Comparison of ENCODE assay signal across 8 cellular contexts in the genomic region with DNA sequence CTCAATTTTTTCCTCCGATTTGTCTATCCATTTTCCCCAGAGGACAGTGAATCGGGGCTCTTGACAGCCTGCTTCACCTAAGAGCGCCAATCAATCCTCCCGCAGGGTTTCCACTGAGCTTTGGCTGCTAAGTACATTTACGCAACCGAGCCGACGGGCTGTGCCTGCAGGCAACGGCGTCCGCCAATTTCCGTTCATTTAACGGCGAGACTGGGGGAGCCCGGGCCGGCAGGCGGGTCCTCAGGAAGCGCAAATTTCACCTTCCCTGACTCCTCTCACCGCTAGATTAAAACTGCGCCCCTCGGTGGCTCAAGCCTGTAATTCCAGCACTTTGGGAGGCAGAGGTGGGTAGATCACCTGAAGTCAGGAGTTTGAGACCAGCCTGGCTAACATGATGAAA. TPM values are rescaled to one million over a fixed set of nuclear protein-coding genes. Genes with fewer than 3 reads are reported as not detected.
A peak's percentile ranks its signal among the peaks of the same experiment; 100 is the strongest.
DNase-seq lines count a peak whose midpoint lies in the region; ATAC-seq and TF ChIP-seq lines count a peak whose summit lies in the region.

No MANE protein-coding gene starts in this region.

- no peak overlapping the region for H3K23ac ChIP-seq in mesenchymal stem cell (ENCODE audit: low read length in 2 of 2)

- H2BK120ac ChIP-seq in mesenchymal stem cell (ENCODE audit: low read depth, low read length) = no peak overlapping the region

- H3K4me3 ChIP-seq in BE2C (ENCODE audit: low read depth, low read length) (peak overlapping the region; percentile 33; the same call in 1 of the 2 replicates), mesenchymal stem cell (ENCODE audit: insufficient read depth in 1 of 2, low read depth in 1 of 2, low read length in 2 of 2) (peak overlapping the region in 1 of 2 experiments; percentile 44), stomach (no peak overlapping the region)

- H3K36me3 Mint-ChIP-seq in activated naive CD4-positive, alpha-beta T cell treated with anti-CD3 and anti-CD28 coated beads, Interleukin-2, amount 50 U/mL, for 72 hours = no peaks in the 10 kb centered on the region

- H3K4me1 ChIP-seq in BE2C (peaks cover 5% of the 10 kb centered on the region; the same call in 1 of the 2 replicates), mesenchymal stem cell (ENCODE audit: control insufficient read depth, insufficient read depth, low read depth, low read length) (peaks cover 37% of the 10 kb centered on the region), stomach (peaks cover 11 to 59% (median 41%) of the 10 kb centered on the region in 4 donors)

- no peak for TF ChIP-seq EP300 in stomach (IDR thresholded peaks at IDR 0.05)

- under 1% methylated on average over 14 of the region's 21 CpGs for WGBS in mesenchymal stem cell
- 15 to 36% (median 20%) methylated on average over 15 to 21 of the region's 21 CpGs for WGBS in stomach, 5 donors

- no peak overlapping the region for H3K9ac ChIP-seq in mesenchymal stem cell (ENCODE audit: low read length)

- no peak overlapping the region for H2BK12ac ChIP-seq in mesenchymal stem cell (ENCODE audit: low read length in 2 of 2)

- no peak overlapping the region for H2BK15ac ChIP-seq in mesenchymal stem cell (ENCODE audit: low read depth, poor library complexity, severe bottlenecking)

- no peak overlapping the region for H3K14ac ChIP-seq in mesenchymal stem cell (ENCODE audit: low read length in 2 of 2)

- no peaks in the 10 kb centered on the region for H3K9me3 Mint-ChIP-seq in activated naive CD4-positive, alpha-beta T cell treated with anti-CD3 and anti-CD28 coated beads, Interleukin-2, amount 50 U/mL, for 72 hours

- peak overlapping the region; percentile 40 to 48 for H3K18ac ChIP-seq in mesenchymal stem cell (ENCODE audit: low read depth in 1 of 2, low read length in 2 of 2)

- H3K4ac ChIP-seq in mesenchymal stem cell (ENCODE audit: low read depth in 1 of 2, low read length in 2 of 2) = no peak overlapping the region

- no peak overlapping the region for H2AFZ ChIP-seq in mesenchymal stem cell (ENCODE audit: low read depth, low read length)

- DNase-seq in BE2C (peak; percentile 45), HuH-7 (ENCODE audit: low spot score) (peak; percentile 42), cerebellar cortex (ENCODE audit: low spot score) (peak; percentile 65), mesenchymal stem cell (peak; percentile 85), OCI-M1 (lab: John Stamatoyannopoulos, UW) (no peak), DMS53 (lab: John Stamatoyannopoulos, UW) (no peak), stomach (no peak)
- DNase-seq in activated naive CD4-positive, alpha-beta T cell treated with anti-CD3 and anti-CD28 coated beads, Interleukin-2, amount 50 U/mL, for 72 hours (ENCODE audit: low spot score in 2 of 2) = no peak

- H4K91ac ChIP-seq in mesenchymal stem cell (ENCODE audit: low read length) = no peak overlapping the region

- no peak for TF ChIP-seq POLR2A in stomach (IDR thresholded peaks at IDR 0.05)

- H3K27ac ChIP-seq in mesenchymal stem cell (ENCODE audit: low read length, poor library complexity, severe bottlenecking) (peak overlapping the region; percentile 84), stomach (no peak overlapping the region)

- H4K8ac ChIP-seq in mesenchymal stem cell (ENCODE audit: low read length) = peak overlapping the region; percentile 19

- no peak overlapping the region for H3K27ac Mint-ChIP-seq in activated naive CD4-positive, alpha-beta T cell treated with anti-CD3 and anti-CD28 coated beads, Interleukin-2, amount 50 U/mL, for 72 hours

- H3K36me3 ChIP-seq in BE2C (no peaks in the 10 kb centered on the region), mesenchymal stem cell (ENCODE audit: control insufficient read depth in 1 of 2, insufficient read depth in 2 of 2, low read depth in 1 of 2, low read length in 2 of 2) (peaks cover 0 to 9% of the 10 kb centered on the region in 2 experiments), stomach (no peaks in the 10 kb centered on the region)

- no peak for ATAC-seq in activated naive CD4-positive, alpha-beta T cell treated with anti-CD3 and anti-CD28 coated beads, Interleukin-2, amount 50 U/mL, for 72 hours

- intact Hi-C loops in stomach (cut with DNase I; ENCODE audit: low total_unique reads) = no loop called here

- peak overlapping the region; percentile 45 for H2BK5ac ChIP-seq in mesenchymal stem cell (ENCODE audit: low read depth, low read length, poor library complexity, severe bottlenecking)

- H3K27me3 ChIP-seq in BE2C (peaks cover 12% of the 10 kb centered on the region; the same call in 1 of the 2 replicates), mesenchymal stem cell (ENCODE audit: control insufficient read depth in 1 of 2, insufficient read depth in 1 of 2, low read length in 2 of 2) (no peaks in the 10 kb centered on the region), stomach (peaks cover 0 to 57% (median 18%) of the 10 kb centered on the region in 3 donors)

- H3K9me3 ChIP-seq in BE2C = no peaks in the 10 kb centered on the region; the same call in 1 of the 2 replicates
- H3K9me3 ChIP-seq in mesenchymal stem cell (ENCODE audit: control insufficient read depth, low read length) = no peaks in the 10 kb centered on the region
- H3K9me3 ChIP-seq in stomach = no peaks in the 10 kb centered on the region

- H2AK5ac ChIP-seq in mesenchymal stem cell (ENCODE audit: low read length, severe bottlenecking) = no peak overlapping the region

- TF ChIP-seq CTCF in BE2C (IDR thresholded peaks at IDR 0.05; ENCODE audit: low read depth, low read length) (0 out of 2 replicates have a peak, but pooled peaks have one; percentile 3), stomach (IDR thresholded peaks at IDR 0.05) (no peak)

- peak overlapping the region; percentile 26 for H3K4me2 ChIP-seq in mesenchymal stem cell (ENCODE audit: low read length, poor library complexity, severe bottlenecking)

- peaks cover 19% of the 10 kb centered on the region for H3K79me1 ChIP-seq in mesenchymal stem cell (replicated peaks; ENCODE audit: low read length, poor library complexity, severe bottlenecking)

RNA-seq across cellular contexts. Expression of a gene that starts 2.7 kb away (rescaled TPM):
- 0.43 TPM for polyA plus RNA-seq in BE2C (2012; ENCODE audit: insufficient read depth, insufficient read length, low read depth)
- polyA plus RNA-seq in mesenchymal stem cell (2013, experiment 1 of 2) = 0.46 TPM
- 0.53 TPM for polyA plus RNA-seq in mesenchymal stem cell (2013, experiment 2 of 2)
- total RNA-seq in activated naive CD4-positive, alpha-beta T cell treated with anti-CD3 and anti-CD28 coated beads, Interleukin-2, amount 50 U/mL, for 72 hours = not detected
- not detected for total RNA-seq in stomach
- 1 to 10 TPM in 1 of 3 donors, under 1 TPM in 1, not detected in 1; 0.43 to 1.1 TPM for polyA plus RNA-seq in stomach

Comparison
In these comparisons a context has a peak if more than half of its experiments do, and no peak if none do; other contexts are left out.
1. DNase-seq: peak in BE2C (single experiment), HuH-7 (single experiment), cerebellar cortex (single experiment) and mesenchymal stem cell (single experiment); none in OCI-M1 (single experiment), activated naive CD4-positive, alpha-beta T cell treated with anti-CD3 and anti-CD28 coated beads, Interleukin-2, amount 50 U/mL, for 72 hours (0 of 2), DMS53 (single experiment) and stomach (single experiment).